1 cellular context compared by ENCODE assay signal in the genomic region with DNA sequence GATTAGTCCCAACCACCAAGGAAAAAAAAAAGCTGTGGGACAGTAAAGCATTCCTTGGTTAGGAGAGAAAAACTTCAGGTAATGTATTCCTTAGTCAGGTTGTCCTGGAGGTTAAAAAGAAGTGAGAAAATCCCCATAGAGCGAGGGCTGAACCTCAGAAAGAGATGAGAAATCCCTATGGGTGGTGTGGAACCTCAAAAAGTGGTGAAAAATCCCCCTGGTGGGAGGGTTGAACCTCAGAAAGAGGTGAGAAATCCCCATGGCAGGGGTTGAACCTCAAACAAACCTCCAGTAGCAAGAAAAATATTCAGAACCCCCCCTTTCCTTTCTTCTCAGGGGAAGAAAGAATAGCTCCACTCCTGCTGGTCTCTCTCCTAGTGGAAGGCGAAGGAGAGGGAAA.
TF ChIP-seq lines count a peak whose summit lies in the region.

No MANE protein-coding gene starts in this region.

TF ChIP-seq in GM23338, 12 proteins besides CTCF, POLR2A, EP300 and RAD21:
- TF ChIP-seq, protein P1, sequence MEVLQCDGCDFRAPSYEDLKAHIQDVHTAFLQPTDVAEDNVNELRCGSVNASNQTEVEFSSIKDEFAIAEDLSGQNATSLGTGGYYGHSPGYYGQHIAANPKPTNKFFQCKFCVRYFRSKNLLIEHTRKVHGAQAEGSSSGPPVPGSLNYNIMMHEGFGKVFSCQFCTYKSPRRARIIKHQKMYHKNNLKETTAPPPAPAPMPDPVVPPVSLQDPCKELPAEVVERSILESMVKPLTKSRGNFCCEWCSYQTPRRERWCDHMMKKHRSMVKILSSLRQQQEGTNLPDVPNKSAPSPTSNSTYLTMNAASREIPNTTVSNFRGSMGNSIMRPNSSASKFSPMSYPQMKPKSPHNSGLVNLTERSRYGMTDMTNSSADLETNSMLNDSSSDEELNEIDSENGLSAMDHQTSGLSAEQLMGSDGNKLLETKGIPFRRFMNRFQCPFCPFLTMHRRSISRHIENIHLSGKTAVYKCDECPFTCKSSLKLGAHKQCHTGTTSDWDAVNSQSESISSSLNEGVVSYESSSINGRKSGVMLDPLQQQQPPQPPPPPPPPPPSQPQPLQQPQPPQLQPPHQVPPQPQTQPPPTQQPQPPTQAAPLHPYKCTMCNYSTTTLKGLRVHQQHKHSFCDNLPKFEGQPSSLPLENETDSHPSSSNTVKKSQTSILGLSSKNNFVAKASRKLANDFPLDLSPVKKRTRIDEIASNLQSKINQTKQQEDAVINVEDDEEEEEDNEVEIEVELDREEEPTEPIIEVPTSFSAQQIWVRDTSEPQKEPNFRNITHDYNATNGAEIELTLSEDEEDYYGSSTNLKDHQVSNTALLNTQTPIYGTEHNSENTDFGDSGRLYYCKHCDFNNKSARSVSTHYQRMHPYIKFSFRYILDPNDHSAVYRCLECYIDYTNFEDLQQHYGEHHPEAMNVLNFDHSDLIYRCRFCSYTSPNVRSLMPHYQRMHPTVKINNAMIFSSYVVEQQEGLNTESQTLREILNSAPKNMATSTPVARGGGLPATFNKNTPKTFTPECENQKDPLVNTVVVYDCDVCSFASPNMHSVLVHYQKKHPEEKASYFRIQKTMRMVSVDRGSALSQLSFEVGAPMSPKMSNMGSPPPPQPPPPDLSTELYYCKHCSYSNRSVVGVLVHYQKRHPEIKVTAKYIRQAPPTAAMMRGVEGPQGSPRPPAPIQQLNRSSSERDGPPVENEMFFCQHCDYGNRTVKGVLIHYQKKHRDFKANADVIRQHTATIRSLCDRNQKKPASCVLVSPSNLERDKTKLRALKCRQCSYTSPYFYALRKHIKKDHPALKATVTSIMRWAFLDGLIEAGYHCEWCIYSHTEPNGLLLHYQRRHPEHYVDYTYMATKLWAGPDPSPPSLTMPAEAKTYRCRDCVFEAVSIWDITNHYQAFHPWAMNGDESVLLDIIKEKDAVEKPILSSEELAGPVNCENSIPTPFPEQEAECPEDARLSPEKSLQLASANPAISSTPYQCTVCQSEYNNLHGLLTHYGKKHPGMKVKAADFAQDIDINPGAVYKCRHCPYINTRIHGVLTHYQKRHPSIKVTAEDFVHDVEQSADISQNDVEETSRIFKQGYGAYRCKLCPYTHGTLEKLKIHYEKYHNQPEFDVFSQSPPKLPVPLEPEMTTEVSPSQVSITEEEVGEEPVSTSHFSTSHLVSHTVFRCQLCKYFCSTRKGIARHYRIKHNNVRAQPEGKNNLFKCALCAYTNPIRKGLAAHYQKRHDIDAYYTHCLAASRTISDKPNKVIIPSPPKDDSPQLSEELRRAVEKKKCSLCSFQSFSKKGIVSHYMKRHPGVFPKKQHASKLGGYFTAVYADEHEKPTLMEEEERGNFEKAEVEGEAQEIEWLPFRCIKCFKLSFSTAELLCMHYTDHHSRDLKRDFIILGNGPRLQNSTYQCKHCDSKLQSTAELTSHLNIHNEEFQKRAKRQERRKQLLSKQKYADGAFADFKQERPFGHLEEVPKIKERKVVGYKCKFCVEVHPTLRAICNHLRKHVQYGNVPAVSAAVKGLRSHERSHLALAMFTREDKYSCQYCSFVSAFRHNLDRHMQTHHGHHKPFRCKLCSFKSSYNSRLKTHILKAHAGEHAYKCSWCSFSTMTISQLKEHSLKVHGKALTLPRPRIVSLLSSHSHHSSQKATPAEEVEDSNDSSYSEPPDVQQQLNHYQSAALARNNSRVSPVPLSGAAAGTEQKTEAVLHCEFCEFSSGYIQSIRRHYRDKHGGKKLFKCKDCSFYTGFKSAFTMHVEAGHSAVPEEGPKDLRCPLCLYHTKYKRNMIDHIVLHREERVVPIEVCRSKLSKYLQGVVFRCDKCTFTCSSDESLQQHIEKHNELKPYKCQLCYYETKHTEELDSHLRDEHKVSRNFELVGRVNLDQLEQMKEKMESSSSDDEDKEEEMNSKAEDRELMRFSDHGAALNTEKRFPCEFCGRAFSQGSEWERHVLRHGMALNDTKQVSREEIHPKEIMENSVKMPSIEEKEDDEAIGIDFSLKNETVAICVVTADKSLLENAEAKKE (CRISPR knock-in tag; IDR thresholded peaks at IDR 0.05): no peak
- TF ChIP-seq JUNB (IDR thresholded peaks at IDR 0.05; ENCODE audit: unreplicated experiment): no peak
- TF ChIP-seq, protein P2, sequence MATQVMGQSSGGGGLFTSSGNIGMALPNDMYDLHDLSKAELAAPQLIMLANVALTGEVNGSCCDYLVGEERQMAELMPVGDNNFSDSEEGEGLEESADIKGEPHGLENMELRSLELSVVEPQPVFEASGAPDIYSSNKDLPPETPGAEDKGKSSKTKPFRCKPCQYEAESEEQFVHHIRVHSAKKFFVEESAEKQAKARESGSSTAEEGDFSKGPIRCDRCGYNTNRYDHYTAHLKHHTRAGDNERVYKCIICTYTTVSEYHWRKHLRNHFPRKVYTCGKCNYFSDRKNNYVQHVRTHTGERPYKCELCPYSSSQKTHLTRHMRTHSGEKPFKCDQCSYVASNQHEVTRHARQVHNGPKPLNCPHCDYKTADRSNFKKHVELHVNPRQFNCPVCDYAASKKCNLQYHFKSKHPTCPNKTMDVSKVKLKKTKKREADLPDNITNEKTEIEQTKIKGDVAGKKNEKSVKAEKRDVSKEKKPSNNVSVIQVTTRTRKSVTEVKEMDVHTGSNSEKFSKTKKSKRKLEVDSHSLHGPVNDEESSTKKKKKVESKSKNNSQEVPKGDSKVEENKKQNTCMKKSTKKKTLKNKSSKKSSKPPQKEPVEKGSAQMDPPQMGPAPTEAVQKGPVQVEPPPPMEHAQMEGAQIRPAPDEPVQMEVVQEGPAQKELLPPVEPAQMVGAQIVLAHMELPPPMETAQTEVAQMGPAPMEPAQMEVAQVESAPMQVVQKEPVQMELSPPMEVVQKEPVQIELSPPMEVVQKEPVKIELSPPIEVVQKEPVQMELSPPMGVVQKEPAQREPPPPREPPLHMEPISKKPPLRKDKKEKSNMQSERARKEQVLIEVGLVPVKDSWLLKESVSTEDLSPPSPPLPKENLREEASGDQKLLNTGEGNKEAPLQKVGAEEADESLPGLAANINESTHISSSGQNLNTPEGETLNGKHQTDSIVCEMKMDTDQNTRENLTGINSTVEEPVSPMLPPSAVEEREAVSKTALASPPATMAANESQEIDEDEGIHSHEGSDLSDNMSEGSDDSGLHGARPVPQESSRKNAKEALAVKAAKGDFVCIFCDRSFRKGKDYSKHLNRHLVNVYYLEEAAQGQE (IDR thresholded peaks at IDR 0.05; ENCODE audit: unreplicated experiment): no peak
- TF ChIP-seq EZH2phosphoT487 (IDR thresholded peaks at IDR 0.05; ENCODE audit: unreplicated experiment): no peak
- no peak for TF ChIP-seq STAT1 (IDR thresholded peaks at IDR 0.05; ENCODE audit: unreplicated experiment)
- TF ChIP-seq CREB1 (CRISPR knock-in tag; IDR thresholded peaks at IDR 0.05; ENCODE audit: low read depth): no peak
- no peak for TF ChIP-seq ZNF114 (CRISPR knock-in tag; IDR thresholded peaks at IDR 0.05)
- TF ChIP-seq NANOG (IDR thresholded peaks at IDR 0.05; ENCODE audit: borderline replicate concordance): no peak
- no peak for TF ChIP-seq POLR2AphosphoS5 (IDR thresholded peaks at IDR 0.05; ENCODE audit: low read depth)
- TF ChIP-seq ZNF331 (CRISPR knock-in tag; IDR thresholded peaks at IDR 0.05; ENCODE audit: low read depth): no peak
- TF ChIP-seq EZH2 (IDR thresholded peaks at IDR 0.05; ENCODE audit: low read depth, unreplicated experiment): no peak
- TF ChIP-seq, protein P3, sequence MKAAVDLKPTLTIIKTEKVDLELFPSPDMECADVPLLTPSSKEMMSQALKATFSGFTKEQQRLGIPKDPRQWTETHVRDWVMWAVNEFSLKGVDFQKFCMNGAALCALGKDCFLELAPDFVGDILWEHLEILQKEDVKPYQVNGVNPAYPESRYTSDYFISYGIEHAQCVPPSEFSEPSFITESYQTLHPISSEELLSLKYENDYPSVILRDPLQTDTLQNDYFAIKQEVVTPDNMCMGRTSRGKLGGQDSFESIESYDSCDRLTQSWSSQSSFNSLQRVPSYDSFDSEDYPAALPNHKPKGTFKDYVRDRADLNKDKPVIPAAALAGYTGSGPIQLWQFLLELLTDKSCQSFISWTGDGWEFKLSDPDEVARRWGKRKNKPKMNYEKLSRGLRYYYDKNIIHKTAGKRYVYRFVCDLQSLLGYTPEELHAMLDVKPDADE (IDR thresholded peaks at IDR 0.05): no peak
